Comparison of ENCODE assay signal across 1 cellular context in genomic region chr12:108843187-108843586, GRCh38.
TF ChIP-seq lines count a peak whose summit lies in the region.

No MANE protein-coding gene starts in this region.

TF ChIP-seq in SK-N-SH treated with all-trans-retinoic acid at 6 μM for 48 hours, 23 proteins besides CTCF, POLR2A, EP300 and RAD21 (continued from another document):
- TF ChIP-seq CREB5 (CRISPR knock-in tag; IDR thresholded peaks at IDR 0.05; ENCODE audit: low read depth) (no peak), TCF4 (CRISPR knock-in tag; IDR thresholded peaks at IDR 0.05; ENCODE audit: borderline replicate concordance) (no peak), OSR1 (CRISPR knock-in tag; IDR thresholded peaks at IDR 0.05) (no peak), ESRRG (CRISPR knock-in tag; IDR thresholded peaks at IDR 0.05) (no peak), ZFP30 (CRISPR knock-in tag; IDR thresholded peaks at IDR 0.05) (no peak), ARNTL (CRISPR knock-in tag; IDR thresholded peaks at IDR 0.05; ENCODE audit: borderline replicate concordance, low read depth) (no peak), BACH2 (CRISPR knock-in tag; IDR thresholded peaks at IDR 0.05; ENCODE audit: borderline replicate concordance) (no peak), POU6F1 (CRISPR knock-in tag; IDR thresholded peaks at IDR 0.05; ENCODE audit: borderline replicate concordance, low read depth) (no peak), TOX (CRISPR knock-in tag; IDR thresholded peaks at IDR 0.05; ENCODE audit: borderline replicate concordance) (no peak), RARB (CRISPR knock-in tag; IDR thresholded peaks at IDR 0.05) (no peak), ZNF565 (CRISPR knock-in tag; conservative IDR thresholded peaks at IDR 0.05; ENCODE audit: low read depth) (no peak), PPARA (CRISPR knock-in tag; IDR thresholded peaks at IDR 0.05; ENCODE audit: borderline replicate concordance) (no peak), ISL1 (CRISPR knock-in tag; IDR thresholded peaks at IDR 0.05) (no peak), CSDC2 (CRISPR knock-in tag; IDR thresholded peaks at IDR 0.05) (no peak), ZNF8 (CRISPR knock-in tag; IDR thresholded peaks at IDR 0.05) (no peak)
